1 cellular context compared by ENCODE assay signal in the genomic region with DNA sequence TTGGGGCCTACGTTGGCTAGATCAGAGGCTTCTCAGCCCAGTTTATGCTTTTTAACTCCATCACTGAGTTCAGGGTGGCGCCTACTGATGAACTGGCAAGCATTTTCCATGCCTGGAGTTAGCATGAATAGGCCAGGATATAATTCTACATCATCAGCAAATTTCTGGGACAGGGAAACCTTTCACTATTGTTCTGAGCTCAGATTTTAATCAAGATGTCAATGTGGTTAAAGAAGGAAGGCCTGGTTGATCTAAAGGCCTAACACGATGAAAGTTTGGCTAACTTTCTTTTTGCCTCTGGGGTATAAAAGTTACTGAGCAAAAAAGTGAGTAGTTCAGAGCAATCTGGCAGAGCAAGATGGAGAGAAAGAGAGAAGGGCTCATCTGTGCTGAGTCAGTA.
TF ChIP-seq lines count a peak whose summit lies in the region.

No MANE protein-coding gene starts in this region.

TF ChIP-seq in A549, 52 proteins besides CTCF, POLR2A, EP300 and RAD21:
- TF ChIP-seq REST (IDR thresholded peaks at IDR 0.05), result no peak
- no peak for TF ChIP-seq ESRRA (IDR thresholded peaks at IDR 0.05; ENCODE audit: borderline replicate concordance, low read length)
- peak; percentile 84 for TF ChIP-seq MAFK (IDR thresholded peaks at IDR 0.05; ENCODE audit: partially characterized antibody)
